14 cellular contexts compared by ENCODE assay signal in genomic region chr19:5635427-5635826, GRCh38.
A peak's percentile ranks its signal among the peaks of the same experiment; 100 is the strongest.
DNase-seq lines count a peak whose midpoint lies in the region; ATAC-seq and TF ChIP-seq lines count a peak whose summit lies in the region.
"Had no signal": no experiment of that assay in that cellular context is flagged by ENCODE, and none has a peak within 500 bp of the region (broad histone marks: within the 10 kb centered on the region; RNA-seq: fewer than 3 reads in every experiment).

No MANE protein-coding gene starts in this region.

- CTCF ChIA-PET in HEK293 (lab: Yijun Ruan, JAX) = no interaction called here

- TF ChIP-seq CTCF in HEK293 (tag by site-specific recombination; IDR thresholded peaks at IDR 0.05) = no peak

- no peak overlapping the region for H3K4me3 Mint-ChIP-seq in activated naive CD8-positive, alpha-beta T cell
- H3K4me3 Mint-ChIP-seq in activated naive CD8-positive, alpha-beta T cell treated with anti-CD3 and anti-CD28 coated beads, Interleukin-2, amount 50 U/mL, for 24 hours = no peak overlapping the region
- no peak overlapping the region for H3K4me3 Mint-ChIP-seq in stimulated activated effector memory CD8-positive, alpha-beta T cell treated with anti-CD3 and anti-CD28 coated beads, Interleukin-12 subunit alpha, Interleukin-12 subunit beta, amount 100 ng/mL, for 72 hours

- POLR2A ChIA-PET in HEK293 (lab: Yijun Ruan, JAX) = interaction anchor here (0.6 to 1.4 kb wide), 2 partner anchors 12 to 442 kb away, joined by 3 to 8 read pairs; partner anchors contain the start of genes SAFB and SAFB2

- H3K9me3 ChIP-seq in HEK293 (ENCODE audit: control insufficient read depth, insufficient read depth, low read depth, low read length) = no peaks in the 10 kb centered on the region
- H3K9me3 ChIP-seq: SJSA1 had no signal

- H3K27ac Mint-ChIP-seq in activated naive CD8-positive, alpha-beta T cell = peak overlapping the region; percentile 54
- H3K27ac Mint-ChIP-seq in activated naive CD8-positive, alpha-beta T cell treated with anti-CD3 and anti-CD28 coated beads, Interleukin-2, amount 50 U/mL, for 24 hours = no peak overlapping the region
- H3K27ac Mint-ChIP-seq in stimulated activated effector memory CD8-positive, alpha-beta T cell treated with anti-CD3 and anti-CD28 coated beads, Interleukin-12 subunit alpha, Interleukin-12 subunit beta, amount 100 ng/mL, for 72 hours = peak overlapping the region; percentile 8

- peaks cover 2% of the 10 kb centered on the region for H3K36me3 Mint-ChIP-seq in activated naive CD8-positive, alpha-beta T cell
- peaks cover 36% of the 10 kb centered on the region for H3K36me3 Mint-ChIP-seq in activated naive CD8-positive, alpha-beta T cell treated with anti-CD3 and anti-CD28 coated beads, Interleukin-2, amount 50 U/mL, for 24 hours (ENCODE audit: low read depth)
- H3K36me3 Mint-ChIP-seq in stimulated activated effector memory CD8-positive, alpha-beta T cell treated with anti-CD3 and anti-CD28 coated beads, Interleukin-12 subunit alpha, Interleukin-12 subunit beta, amount 100 ng/mL, for 72 hours = peaks cover 99% of the 10 kb centered on the region

- peaks cover 55% of the 10 kb centered on the region for H3K4me1 Mint-ChIP-seq in activated naive CD8-positive, alpha-beta T cell (ENCODE audit: low read depth)
- peaks cover 46% of the 10 kb centered on the region for H3K4me1 Mint-ChIP-seq in activated naive CD8-positive, alpha-beta T cell treated with anti-CD3 and anti-CD28 coated beads, Interleukin-2, amount 50 U/mL, for 24 hours
- peaks cover 48% of the 10 kb centered on the region for H3K4me1 Mint-ChIP-seq in stimulated activated effector memory CD8-positive, alpha-beta T cell treated with anti-CD3 and anti-CD28 coated beads, Interleukin-12 subunit alpha, Interleukin-12 subunit beta, amount 100 ng/mL, for 72 hours

- peaks cover 27 to 48% of the 10 kb centered on the region in 2 experiments for H3K36me3 ChIP-seq in HEK293 (ENCODE audit: control insufficient read depth in 2 of 2, insufficient read depth in 1 of 2, low read length in 2 of 2)

- H3K27me3 Mint-ChIP-seq in activated naive CD8-positive, alpha-beta T cell = no peaks in the 10 kb centered on the region
- H3K27me3 Mint-ChIP-seq in activated naive CD8-positive, alpha-beta T cell treated with anti-CD3 and anti-CD28 coated beads, Interleukin-2, amount 50 U/mL, for 24 hours = no peaks in the 10 kb centered on the region

- peaks cover 5% of the 10 kb centered on the region; the same call in 1 of the 2 replicates for H3K4me1 ChIP-seq in HEK293 (ENCODE audit: control insufficient read depth, insufficient read depth, low read length)
- H3K4me1 ChIP-seq: SJSA1 had no signal

- no peaks in the 10 kb centered on the region for H3K9me3 Mint-ChIP-seq in activated naive CD8-positive, alpha-beta T cell (ENCODE audit: low read depth)
- no peaks in the 10 kb centered on the region for H3K9me3 Mint-ChIP-seq in activated naive CD8-positive, alpha-beta T cell treated with anti-CD3 and anti-CD28 coated beads, Interleukin-2, amount 50 U/mL, for 24 hours
- H3K9me3 Mint-ChIP-seq in stimulated activated effector memory CD8-positive, alpha-beta T cell treated with anti-CD3 and anti-CD28 coated beads, Interleukin-12 subunit alpha, Interleukin-12 subunit beta, amount 100 ng/mL, for 72 hours = no peaks in the 10 kb centered on the region

- DNase-seq in activated naive CD8-positive, alpha-beta T cell treated with anti-CD3 and anti-CD28 coated beads, Interleukin-2, amount 50 U/mL, for 24 hours = no peak
- peak; percentile 17 for DNase-seq in amniotic epithelial cell (ENCODE audit: low read depth)
- no peak for DNase-seq in stimulated activated effector memory CD8-positive, alpha-beta T cell treated with anti-CD3 and anti-CD28 coated beads, Interleukin-12 subunit alpha, Interleukin-12 subunit beta, amount 100 ng/mL, for 72 hours (ENCODE audit: low spot score in 2 of 2)
- no peak for DNase-seq in stimulated activated CD4-positive, alpha-beta T cell treated with anti-CD3 and anti-CD28 coated beads, Interleukin-4, amount 100 ng/mL, for 4 hours
- DNase-seq in NK-92 treated with Interleukin-12 subunit alpha and Interleukin-12 subunit beta, amount 100 ng/mL, for 24 hours (lab: John Stamatoyannopoulos, UW) = no peak
- DNase-seq: AML-193, Karpas-422, NCI-H2029 treated with DMSO at 0.1 percent for 48 hours, NCI-H524 had no signal

- no peak for ATAC-seq in activated naive CD8-positive, alpha-beta T cell treated with anti-CD3 and anti-CD28 coated beads, Interleukin-2, amount 50 U/mL, for 24 hours
- ATAC-seq in stimulated activated effector memory CD8-positive, alpha-beta T cell treated with anti-CD3 and anti-CD28 coated beads, Interleukin-12 subunit alpha, Interleukin-12 subunit beta, amount 100 ng/mL, for 72 hours = no peak
- ATAC-seq in GM19328 (IDR thresholded peaks at IDR 0.05; ENCODE audit: unreplicated experiment) = no peak

- H3K4me3 ChIP-seq in HEK293 (ENCODE audit: low read depth, low read length) = no peak overlapping the region
- H3K4me3 ChIP-seq: SJSA1 had no signal

- H3K27ac ChIP-seq in HEK293 (ENCODE audit: extremely low read depth, low read depth, low read length) = no peak overlapping the region
- H3K27ac ChIP-seq: RWPE1, SJSA1 had no signal

TF ChIP-seq in HEK293, 187 proteins besides CTCF, POLR2A, EP300 and RAD21:
- no peak for TF ChIP-seq ZNF146 (tag by site-specific recombination; IDR thresholded peaks at IDR 0.05)
- TF ChIP-seq ZSCAN5A (tag by site-specific recombination; IDR thresholded peaks at IDR 0.05) = no peak
- no peak for TF ChIP-seq ZFP3 (tag by site-specific recombination; IDR thresholded peaks at IDR 0.05; ENCODE audit: low read depth)
- peak; percentile 40; the same call in 1 of the 2 replicates for TF ChIP-seq ZBTB17 (tag by site-specific recombination; IDR thresholded peaks at IDR 0.05)
- TF ChIP-seq ZNF341 (tag by site-specific recombination; IDR thresholded peaks at IDR 0.05; ENCODE audit: low read depth) = no peak
